21 cellular contexts compared by ENCODE assay signal in the genomic region with DNA sequence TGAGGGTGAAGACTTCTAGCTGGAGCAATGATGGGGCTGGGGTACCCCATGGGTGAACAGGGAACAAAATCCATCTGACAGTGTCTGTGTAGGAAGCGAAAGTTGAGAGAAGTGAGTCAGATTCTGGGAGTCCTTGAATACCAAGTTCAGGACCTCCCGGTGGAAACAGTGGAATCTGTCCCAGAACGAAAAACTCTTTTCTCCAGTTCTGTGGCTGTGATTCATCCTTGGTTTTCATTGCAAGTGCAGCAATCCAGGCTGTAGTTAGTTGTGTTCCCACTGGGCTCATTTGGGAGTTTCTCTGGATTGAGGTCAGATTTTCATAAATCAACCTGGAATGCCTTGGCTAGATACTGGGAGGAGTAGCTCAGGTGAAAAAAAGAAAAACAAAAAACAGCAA.
DNase-seq lines count a peak whose midpoint lies in the region; FAIRE-seq and TF ChIP-seq lines count a peak whose summit lies in the region.
"Had no signal": no experiment of that assay in that cellular context is flagged by ENCODE, and none has a peak within 500 bp of the region (broad histone marks: within the 10 kb centered on the region; RNA-seq: fewer than 3 reads in every experiment).

No MANE protein-coding gene starts in this region.

- no peaks in the 10 kb centered on the region for H3K36me3 ChIP-seq in adipocyte (ENCODE audit: control insufficient read depth, insufficient read depth, low read length, severe bottlenecking)
- H3K36me3 ChIP-seq: right atrium auricular region had no signal

- peaks cover 2% of the 10 kb centered on the region for H3K4me1 Mint-ChIP-seq in progenitor cell of endocrine pancreas (ENCODE audit: low read depth)
- H3K4me1 Mint-ChIP-seq: GM23338, immature natural killer cell, neural crest cell had no signal

- no peaks in the 10 kb centered on the region for H3K9me3 Mint-ChIP-seq in progenitor cell of endocrine pancreas (ENCODE audit: low read depth)
- H3K9me3 Mint-ChIP-seq: GM23338; immature natural killer cell; neural crest cell; T-helper 1 cell treated with Interleukin-12 subunit alpha and Interleukin-12 subunit beta and Interleukin-4 antibody, amounts not matched to agents 30 μg/mL and 1 μg/mL, for 36 hours had no signal

- H3K27me3 Mint-ChIP-seq in progenitor cell of endocrine pancreas = no peaks in the 10 kb centered on the region

- H3K27ac Mint-ChIP-seq in progenitor cell of endocrine pancreas = no peak overlapping the region
- H3K27ac Mint-ChIP-seq: GM23338; immature natural killer cell; T-helper 1 cell treated with Interleukin-12 subunit alpha and Interleukin-12 subunit beta and Interleukin-4 antibody, amounts not matched to agents 30 μg/mL and 1 μg/mL, for 36 hours had no signal

- H3K4me3 ChIP-seq in adipocyte (ENCODE audit: low read length) = no peak overlapping the region
- H3K4me3 ChIP-seq: GM12878, GM23338, right atrium auricular region had no signal

- H3K36me3 Mint-ChIP-seq in progenitor cell of endocrine pancreas (ENCODE audit: insufficient read depth) = peaks cover 1% of the 10 kb centered on the region
- H3K36me3 Mint-ChIP-seq: immature natural killer cell had no signal

- no peaks in the 10 kb centered on the region for H3K9me3 ChIP-seq in adipocyte (ENCODE audit: control insufficient read depth, low read length)
- H3K9me3 ChIP-seq: right atrium auricular region had no signal

- no peak overlapping the region for H3K9ac ChIP-seq in adipocyte (ENCODE audit: low read length)

- H3K4me1 ChIP-seq in adipocyte (ENCODE audit: control insufficient read depth, insufficient read depth, low read length) = peaks cover 17% of the 10 kb centered on the region

- H3K4me3 Mint-ChIP-seq in progenitor cell of endocrine pancreas (ENCODE audit: low read depth) = no peak overlapping the region
- H3K4me3 Mint-ChIP-seq: GM23338; immature natural killer cell; neural crest cell; T-helper 1 cell treated with Interleukin-12 subunit alpha and Interleukin-12 subunit beta and Interleukin-4 antibody, amounts not matched to agents 30 μg/mL and 1 μg/mL, for 36 hours had no signal

- DNase-seq in GM04503 (ENCODE audit: low read depth) = peak; percentile 81
- DNase-seq in adipocyte (ENCODE audit: low read depth) = peak; percentile 71
- DNase-seq in glomerular visceral epithelial cell (ENCODE audit: extremely low spot score) = peak; percentile 52
- peak; percentile 17 for DNase-seq in urothelium cell line (ENCODE audit: low spot score)
- DNase-seq in progenitor cell of endocrine pancreas (ENCODE audit: low spot score, unreplicated experiment) = no peak
- DNase-seq in NCI-H1694 treated with DMSO at 0.1 percent for 48 hours (lab: John Stamatoyannopoulos, UW) = no peak
- no peak for DNase-seq in NCI-H146 treated with DMSO at 0.1 percent for 48 hours (lab: John Stamatoyannopoulos, UW; ENCODE audit: unreplicated experiment)
- DNase-seq: activated CD8-positive, alpha-beta memory T cell treated with anti-CD3 and anti-CD28 coated beads, Interleukin-2, amount 50 U/mL, for 48 hours; activated naive CD4-positive, alpha-beta T cell; DND-41; immature natural killer cell; NCI-H774; RPMI8226; stimulated activated CD4-positive, alpha-beta T cell treated with anti-CD3 and anti-CD28 coated beads, Interleukin-1b, Interleukin-23, amount 100 ng/mL, for 48 hours; substantia nigra had no signal

- no peak for FAIRE-seq in urothelium cell line (lab: Jason Lieb, UNC)
- FAIRE-seq: bronchial epithelial cell, GM12878 had no signal

- H3K27me3 ChIP-seq in adipocyte (replicated peaks; ENCODE audit: control insufficient read depth, insufficient read depth, low read length) = peaks cover 3% of the 10 kb centered on the region
- H3K27me3 ChIP-seq: right atrium auricular region had no signal

- no peak for TF ChIP-seq CTCF in progenitor cell of endocrine pancreas (IDR thresholded peaks at IDR 0.05; ENCODE audit: unreplicated experiment)

Comparison
In these comparisons a context has a peak if more than half of its experiments do, and no peak if none do; other contexts are left out.
1. DNase-seq: peak in GM04503 (single experiment), adipocyte (single experiment), glomerular visceral epithelial cell (single experiment) and urothelium cell line (single experiment); none in progenitor cell of endocrine pancreas (single experiment), NCI-H1694 treated with DMSO at 0.1 percent for 48 hours (single experiment) and NCI-H146 treated with DMSO at 0.1 percent for 48 hours (single experiment).